In the genomic region with DNA sequence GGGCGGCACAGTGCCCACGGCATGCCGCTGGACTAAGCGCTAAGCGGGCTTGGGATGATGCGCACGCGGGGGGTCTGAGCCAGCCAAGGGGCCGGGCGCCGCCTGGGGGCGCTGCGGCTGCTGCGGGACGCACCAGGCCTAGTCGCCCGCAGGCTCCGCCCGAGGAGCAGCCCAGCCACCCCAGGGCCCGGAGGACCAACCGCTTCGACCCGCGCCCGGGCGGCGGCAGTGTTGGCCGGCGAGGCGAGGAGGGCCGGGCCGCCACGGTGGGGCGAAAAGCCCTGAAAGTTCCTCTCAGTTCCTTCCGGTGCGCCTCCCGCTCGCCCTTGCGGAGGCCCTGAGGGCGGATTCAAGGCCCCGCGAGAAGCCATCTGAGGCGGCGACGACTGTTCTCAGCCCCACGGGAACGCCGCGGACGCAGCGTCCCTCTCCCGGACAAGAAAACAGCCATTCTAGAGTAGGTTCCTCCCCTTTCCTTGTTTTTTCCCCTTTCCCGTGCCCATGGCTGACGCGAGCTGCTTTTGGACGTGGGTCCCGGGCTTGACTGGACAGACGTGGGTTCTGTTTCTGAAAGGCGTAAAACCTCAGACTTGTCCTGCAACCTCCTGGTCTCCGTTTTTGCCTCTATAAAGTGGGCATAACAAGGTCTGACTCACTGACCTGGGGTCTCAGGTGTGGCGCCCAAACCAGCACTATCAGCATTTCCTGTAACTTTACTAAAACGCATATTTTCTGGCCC, we compare ENCODE assay signal across 1 cellular context.
A peak's percentile ranks its signal among the peaks of the same experiment; 100 is the strongest.
TF ChIP-seq lines count a peak whose summit lies in the region.

A gene with protein sequence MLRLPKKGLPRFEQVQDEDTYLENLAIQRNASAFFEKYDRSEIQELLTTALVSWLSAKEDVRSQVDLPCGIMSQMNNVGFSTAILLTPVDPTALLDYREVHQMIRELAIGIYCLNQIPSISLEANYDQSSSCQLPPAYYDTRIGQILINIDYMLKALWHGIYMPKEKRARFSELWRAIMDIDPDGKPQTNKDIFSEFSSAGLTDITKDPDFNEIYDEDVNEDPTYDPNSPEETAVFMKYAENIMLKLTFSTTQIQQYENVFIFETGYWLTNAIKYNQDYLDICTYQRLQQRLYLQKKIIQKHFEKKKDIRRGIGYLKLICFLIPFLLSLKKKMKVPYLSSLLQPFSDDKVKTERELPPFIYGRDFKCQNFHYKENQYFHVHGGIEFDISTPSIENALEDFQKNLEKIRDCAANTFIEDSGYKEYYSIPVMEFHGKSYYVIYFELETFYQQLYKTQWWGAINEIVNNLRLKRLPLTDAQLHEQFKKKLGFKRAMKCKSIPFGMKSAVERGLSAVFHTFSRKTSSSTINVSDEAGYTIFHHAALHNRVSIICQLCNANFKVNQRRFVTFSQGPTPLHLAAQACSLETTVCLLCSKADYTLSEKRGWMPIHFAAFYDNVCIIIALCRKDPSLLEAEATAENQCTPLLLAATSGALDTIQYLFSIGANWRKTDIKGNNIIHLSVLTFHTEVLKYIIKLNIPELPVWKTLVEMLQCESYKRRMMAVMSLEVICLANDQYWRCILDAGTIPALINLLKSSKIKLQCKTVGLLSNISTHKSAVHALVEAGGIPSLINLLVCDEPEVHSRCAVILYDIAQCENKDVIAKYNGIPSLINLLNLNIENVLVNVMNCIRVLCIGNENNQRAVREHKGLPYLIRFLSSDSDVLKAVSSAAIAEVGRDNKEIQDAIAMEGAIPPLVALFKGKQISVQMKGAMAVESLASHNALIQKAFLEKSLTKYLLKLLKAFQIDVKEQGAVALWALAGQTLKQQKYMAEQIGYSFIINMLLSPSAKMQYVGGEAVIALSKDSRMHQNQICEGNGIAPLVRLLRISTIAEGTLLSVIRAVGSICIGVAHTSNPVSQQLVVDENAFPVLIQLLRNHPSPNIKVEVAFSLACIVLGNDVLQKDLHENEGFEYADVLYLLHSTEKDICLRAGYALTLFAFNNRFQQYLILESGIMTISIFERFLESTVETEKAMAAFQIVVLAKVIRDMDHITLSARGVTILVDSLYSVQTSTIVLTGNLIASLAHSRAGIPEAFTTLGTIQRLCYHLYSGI (N-terminal part only) (plus strand): TSS at position 297 of the 739 bp plus-strand sequence. CDS start 1,821 bp downstream, outside the sequence.

TF ChIP-seq in HepG2, 621 proteins besides CTCF, POLR2A, EP300 and RAD21 (continued from another document and continues in another):
- TF ChIP-seq, protein P1, sequence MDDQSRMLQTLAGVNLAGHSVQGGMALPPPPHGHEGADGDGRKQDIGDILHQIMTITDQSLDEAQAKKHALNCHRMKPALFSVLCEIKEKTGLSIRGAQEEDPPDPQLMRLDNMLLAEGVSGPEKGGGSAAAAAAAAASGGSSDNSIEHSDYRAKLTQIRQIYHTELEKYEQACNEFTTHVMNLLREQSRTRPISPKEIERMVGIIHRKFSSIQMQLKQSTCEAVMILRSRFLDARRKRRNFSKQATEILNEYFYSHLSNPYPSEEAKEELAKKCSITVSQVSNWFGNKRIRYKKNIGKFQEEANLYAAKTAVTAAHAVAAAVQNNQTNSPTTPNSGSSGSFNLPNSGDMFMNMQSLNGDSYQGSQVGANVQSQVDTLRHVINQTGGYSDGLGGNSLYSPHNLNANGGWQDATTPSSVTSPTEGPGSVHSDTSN (CRISPR knock-in tag; IDR thresholded peaks at IDR 0.05; ENCODE audit: borderline replicate concordance) = peak; percentile 71; the same call in 1 of the 2 replicates
- TF ChIP-seq NCOR1 (IDR thresholded peaks at IDR 0.05; ENCODE audit: borderline replicate concordance, low read length) = no peak
- peak; percentile 85; the same call in 1 of the 2 replicates for TF ChIP-seq ZNF34 (CRISPR knock-in tag; IDR thresholded peaks at IDR 0.05; ENCODE audit: borderline replicate concordance)
- no peak for TF ChIP-seq CHD4 (IDR thresholded peaks at IDR 0.05; ENCODE audit: borderline replicate concordance, low read length)
- peak; percentile 66 for TF ChIP-seq PITX1 (CRISPR knock-in tag; IDR thresholded peaks at IDR 0.05)
- TF ChIP-seq ZBTB39 (CRISPR knock-in tag; IDR thresholded peaks at IDR 0.05) = peak; percentile 93; the same call in 1 of the 2 replicates
- TF ChIP-seq, protein P2, sequence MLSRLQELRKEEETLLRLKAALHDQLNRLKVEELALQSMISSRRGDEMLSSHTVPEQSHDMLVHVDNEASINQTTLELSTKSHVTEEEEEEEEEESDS (CRISPR knock-in tag; IDR thresholded peaks at IDR 0.05; ENCODE audit: borderline replicate concordance) = peak; percentile 93
- TF ChIP-seq ZNF776 (CRISPR knock-in tag; IDR thresholded peaks at IDR 0.05) = peak; percentile 98; the same call in 1 of the 2 replicates
- no peak for TF ChIP-seq NONO (IDR thresholded peaks at IDR 0.05)
- peak; percentile 98 for TF ChIP-seq NONO (CRISPR knock-in tag; conservative IDR thresholded peaks at IDR 0.05)
- TF ChIP-seq ZNF432 (CRISPR knock-in tag; IDR thresholded peaks at IDR 0.05; ENCODE audit: borderline replicate concordance) = no peak
- no peak for TF ChIP-seq GTF2F1 (IDR thresholded peaks at IDR 0.05; ENCODE audit: low read length)
- TF ChIP-seq ETS1 (CRISPR knock-in tag; IDR thresholded peaks at IDR 0.05) = no peak
- TF ChIP-seq MTA3 (CRISPR knock-in tag; IDR thresholded peaks at IDR 0.05) = no peak
- TF ChIP-seq ETV5 (CRISPR knock-in tag; IDR thresholded peaks at IDR 0.05; ENCODE audit: borderline replicate concordance) = peak; percentile 97
- peak; percentile 75; the same call in 1 of the 2 replicates for TF ChIP-seq TSC22D2 (CRISPR knock-in tag; IDR thresholded peaks at IDR 0.05; ENCODE audit: borderline replicate concordance)
- TF ChIP-seq KDM4B (CRISPR knock-in tag; IDR thresholded peaks at IDR 0.05) = peak; percentile 22; the same call in 1 of the 2 replicates
- TF ChIP-seq, protein P3, sequence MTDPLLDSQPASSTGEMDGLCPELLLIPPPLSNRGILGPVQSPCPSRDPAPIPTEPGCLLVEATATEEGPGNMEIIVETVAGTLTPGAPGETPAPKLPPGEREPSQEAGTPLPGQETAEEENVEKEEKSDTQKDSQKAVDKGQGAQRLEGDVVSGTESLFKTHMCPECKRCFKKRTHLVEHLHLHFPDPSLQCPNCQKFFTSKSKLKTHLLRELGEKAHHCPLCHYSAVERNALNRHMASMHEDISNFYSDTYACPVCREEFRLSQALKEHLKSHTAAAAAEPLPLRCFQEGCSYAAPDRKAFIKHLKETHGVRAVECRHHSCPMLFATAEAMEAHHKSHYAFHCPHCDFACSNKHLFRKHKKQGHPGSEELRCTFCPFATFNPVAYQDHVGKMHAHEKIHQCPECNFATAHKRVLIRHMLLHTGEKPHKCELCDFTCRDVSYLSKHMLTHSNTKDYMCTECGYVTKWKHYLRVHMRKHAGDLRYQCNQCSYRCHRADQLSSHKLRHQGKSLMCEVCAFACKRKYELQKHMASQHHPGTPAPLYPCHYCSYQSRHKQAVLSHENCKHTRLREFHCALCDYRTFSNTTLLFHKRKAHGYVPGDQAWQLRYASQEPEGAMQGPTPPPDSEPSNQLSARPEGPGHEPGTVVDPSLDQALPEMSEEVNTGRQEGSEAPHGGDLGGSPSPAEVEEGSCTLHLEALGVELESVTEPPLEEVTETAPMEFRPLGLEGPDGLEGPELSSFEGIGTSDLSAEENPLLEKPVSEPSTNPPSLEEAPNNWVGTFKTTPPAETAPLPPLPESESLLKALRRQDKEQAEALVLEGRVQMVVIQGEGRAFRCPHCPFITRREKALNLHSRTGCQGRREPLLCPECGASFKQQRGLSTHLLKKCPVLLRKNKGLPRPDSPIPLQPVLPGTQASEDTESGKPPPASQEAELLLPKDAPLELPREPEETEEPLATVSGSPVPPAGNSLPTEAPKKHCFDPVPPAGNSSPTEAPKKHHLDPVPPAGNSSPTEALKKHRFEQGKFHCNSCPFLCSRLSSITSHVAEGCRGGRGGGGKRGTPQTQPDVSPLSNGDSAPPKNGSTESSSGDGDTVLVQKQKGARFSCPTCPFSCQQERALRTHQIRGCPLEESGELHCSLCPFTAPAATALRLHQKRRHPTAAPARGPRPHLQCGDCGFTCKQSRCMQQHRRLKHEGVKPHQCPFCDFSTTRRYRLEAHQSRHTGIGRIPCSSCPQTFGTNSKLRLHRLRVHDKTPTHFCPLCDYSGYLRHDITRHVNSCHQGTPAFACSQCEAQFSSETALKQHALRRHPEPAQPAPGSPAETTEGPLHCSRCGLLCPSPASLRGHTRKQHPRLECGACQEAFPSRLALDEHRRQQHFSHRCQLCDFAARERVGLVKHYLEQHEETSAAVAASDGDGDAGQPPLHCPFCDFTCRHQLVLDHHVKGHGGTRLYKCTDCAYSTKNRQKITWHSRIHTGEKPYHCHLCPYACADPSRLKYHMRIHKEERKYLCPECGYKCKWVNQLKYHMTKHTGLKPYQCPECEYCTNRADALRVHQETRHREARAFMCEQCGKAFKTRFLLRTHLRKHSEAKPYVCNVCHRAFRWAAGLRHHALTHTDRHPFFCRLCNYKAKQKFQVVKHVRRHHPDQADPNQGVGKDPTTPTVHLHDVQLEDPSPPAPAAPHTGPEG (CRISPR knock-in tag; IDR thresholded peaks at IDR 0.05) = peak; percentile 94
- TF ChIP-seq ZNF20 (CRISPR knock-in tag; IDR thresholded peaks at IDR 0.05) = no peak
- TF ChIP-seq NR2F2 (IDR thresholded peaks at IDR 0.05; ENCODE audit: borderline replicate concordance, low read depth) = peak; percentile 44; the same call in 1 of the 2 replicates
- TF ChIP-seq, protein P4, sequence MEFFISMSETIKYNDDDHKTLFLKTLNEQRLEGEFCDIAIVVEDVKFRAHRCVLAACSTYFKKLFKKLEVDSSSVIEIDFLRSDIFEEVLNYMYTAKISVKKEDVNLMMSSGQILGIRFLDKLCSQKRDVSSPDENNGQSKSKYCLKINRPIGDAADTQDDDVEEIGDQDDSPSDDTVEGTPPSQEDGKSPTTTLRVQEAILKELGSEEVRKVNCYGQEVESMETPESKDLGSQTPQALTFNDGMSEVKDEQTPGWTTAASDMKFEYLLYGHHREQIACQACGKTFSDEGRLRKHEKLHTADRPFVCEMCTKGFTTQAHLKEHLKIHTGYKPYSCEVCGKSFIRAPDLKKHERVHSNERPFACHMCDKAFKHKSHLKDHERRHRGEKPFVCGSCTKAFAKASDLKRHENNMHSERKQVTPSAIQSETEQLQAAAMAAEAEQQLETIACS (CRISPR knock-in tag; IDR thresholded peaks at IDR 0.05) = no peak
- peak; percentile 90 for TF ChIP-seq ZNF136 (CRISPR knock-in tag; IDR thresholded peaks at IDR 0.05; ENCODE audit: low read depth)
- no peak for TF ChIP-seq HOXA7 (CRISPR knock-in tag; IDR thresholded peaks at IDR 0.05)
- TF ChIP-seq ZMYM3 (CRISPR knock-in tag; IDR thresholded peaks at IDR 0.05) = peak; percentile 62; the same call in 1 of the 2 replicates
- peak; percentile 97; the same call in 1 of the 2 replicates for TF ChIP-seq DNMT3B (CRISPR knock-in tag; conservative IDR thresholded peaks at IDR 0.05)
- peak; percentile 86 for TF ChIP-seq MAZ (IDR thresholded peaks at IDR 0.05; ENCODE audit: borderline replicate concordance, low read depth, low read length)
- peak; percentile 96 for TF ChIP-seq MAZ (CRISPR knock-in tag; IDR thresholded peaks at IDR 0.05; ENCODE audit: low read depth)
- TF ChIP-seq ZNF558 (CRISPR knock-in tag; IDR thresholded peaks at IDR 0.05; ENCODE audit: borderline replicate concordance) = peak; percentile 95; the same call in 1 of the 2 replicates
- TF ChIP-seq, protein P5, sequence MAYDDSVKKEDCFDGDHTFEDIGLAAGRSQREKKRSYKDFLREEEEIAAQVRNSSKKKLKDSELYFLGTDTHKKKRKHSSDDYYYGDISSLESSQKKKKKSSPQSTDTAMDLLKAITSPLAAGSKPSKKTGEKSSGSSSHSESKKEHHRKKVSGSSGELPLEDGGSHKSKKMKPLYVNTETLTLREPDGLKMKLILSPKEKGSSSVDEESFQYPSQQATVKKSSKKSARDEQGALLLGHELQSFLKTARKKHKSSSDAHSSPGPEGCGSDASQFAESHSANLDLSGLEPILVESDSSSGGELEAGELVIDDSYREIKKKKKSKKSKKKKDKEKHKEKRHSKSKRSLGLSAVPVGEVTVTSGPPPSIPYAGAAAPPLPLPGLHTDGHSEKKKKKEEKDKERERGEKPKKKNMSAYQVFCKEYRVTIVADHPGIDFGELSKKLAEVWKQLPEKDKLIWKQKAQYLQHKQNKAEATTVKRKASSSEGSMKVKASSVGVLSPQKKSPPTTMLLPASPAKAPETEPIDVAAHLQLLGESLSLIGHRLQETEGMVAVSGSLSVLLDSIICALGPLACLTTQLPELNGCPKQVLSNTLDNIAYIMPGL (CRISPR knock-in tag; IDR thresholded peaks at IDR 0.05; ENCODE audit: borderline replicate concordance in 1 of 2, low read depth in 1 of 2) = peak; percentile 100
- no peak for TF ChIP-seq NFE2 (CRISPR knock-in tag; IDR thresholded peaks at IDR 0.05)
- TF ChIP-seq EHMT2 (IDR thresholded peaks at IDR 0.05; ENCODE audit: borderline replicate concordance, low read depth, low read length) = no peak
- peak; percentile 95 for TF ChIP-seq SAFB2 (CRISPR knock-in tag; IDR thresholded peaks at IDR 0.05; ENCODE audit: borderline replicate concordance, low read depth)
- no peak for TF ChIP-seq SMARCE1 (IDR thresholded peaks at IDR 0.05; ENCODE audit: borderline replicate concordance)
- TF ChIP-seq, protein P6, sequence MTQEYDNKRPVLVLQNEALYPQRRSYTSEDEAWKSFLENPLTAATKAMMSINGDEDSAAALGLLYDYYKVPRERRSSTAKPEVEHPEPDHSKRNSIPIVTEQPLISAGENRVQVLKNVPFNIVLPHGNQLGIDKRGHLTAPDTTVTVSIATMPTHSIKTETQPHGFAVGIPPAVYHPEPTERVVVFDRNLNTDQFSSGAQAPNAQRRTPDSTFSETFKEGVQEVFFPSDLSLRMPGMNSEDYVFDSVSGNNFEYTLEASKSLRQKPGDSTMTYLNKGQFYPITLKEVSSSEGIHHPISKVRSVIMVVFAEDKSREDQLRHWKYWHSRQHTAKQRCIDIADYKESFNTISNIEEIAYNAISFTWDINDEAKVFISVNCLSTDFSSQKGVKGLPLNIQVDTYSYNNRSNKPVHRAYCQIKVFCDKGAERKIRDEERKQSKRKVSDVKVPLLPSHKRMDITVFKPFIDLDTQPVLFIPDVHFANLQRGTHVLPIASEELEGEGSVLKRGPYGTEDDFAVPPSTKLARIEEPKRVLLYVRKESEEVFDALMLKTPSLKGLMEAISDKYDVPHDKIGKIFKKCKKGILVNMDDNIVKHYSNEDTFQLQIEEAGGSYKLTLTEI (CRISPR knock-in tag; conservative IDR thresholded peaks at IDR 0.05) = no peak
